In genomic region chr2:219207884-219208740, GRCh38 we compare ENCODE assay signal across 8 cellular contexts. TPM values are rescaled to one million over a fixed set of nuclear protein-coding genes. Genes with fewer than 3 reads are reported as not detected.
DNase-seq lines count a peak whose midpoint lies in the region; ATAC-seq and TF ChIP-seq lines count a peak whose summit lies in the region.

No MANE protein-coding gene starts in this region.

- no peak for DNase-seq in activated CD4-positive, alpha-beta T cell treated with anti-CD3 and anti-CD28 coated beads for 36 hours
- no peak for DNase-seq in activated CD4-positive, alpha-beta T cell treated with anti-CD3 and anti-CD28 coated beads for 1 hour
- DNase-seq in glomerular visceral epithelial cell (ENCODE audit: extremely low spot score) (peak; percentile 23), substantia nigra (lab: John Stamatoyannopoulos, UW) (peak in 1 of 49 donors; percentile 64), islet precursor cell (no peak), mucosa of descending colon (no peak)

- peaks cover 37% of the 10 kb centered on the region for H3K4me1 Mint-ChIP-seq in activated CD4-positive, alpha-beta T cell treated with anti-CD3 and anti-CD28 coated beads for 36 hours

- peak overlapping the region; percentile 75 for H3K27ac Mint-ChIP-seq in activated CD4-positive, alpha-beta T cell treated with anti-CD3 and anti-CD28 coated beads for 36 hours

- TF ChIP-seq CTCF in WI38 (IDR thresholded peaks at IDR 0.05; ENCODE audit: low read depth, low read length) (no peak), mucosa of descending colon (IDR thresholded peaks at IDR 0.05) (no peak)

- H3K36me3 ChIP-seq in mucosa of descending colon (ENCODE audit: low read depth), result no peaks in the 10 kb centered on the region

- CTCF ChIA-PET in activated CD4-positive, alpha-beta T cell treated with anti-CD3 and anti-CD28 coated beads for 36 hours (lab: Charles Lee), result interaction anchor here (0.6 to 1.3 kb wide), 8 partner anchors 14 to 477 kb away, joined by 3 to 5 read pairs (median 4); partner anchors contain the start of genes ANKZF1 and ATG9A

- H3K9me3 Mint-ChIP-seq in activated CD4-positive, alpha-beta T cell treated with anti-CD3 and anti-CD28 coated beads for 36 hours (ENCODE audit: low read depth), result peaks cover 3% of the 10 kb centered on the region

- peak overlapping the region; percentile 97 for H3K27ac ChIP-seq in substantia nigra (ENCODE audit: low read depth, low read length, poor library complexity, severe bottlenecking)

- H3K9me3 ChIP-seq in mucosa of descending colon, result no peaks in the 10 kb centered on the region

- peaks cover 14% of the 10 kb centered on the region for H3K4me1 ChIP-seq in mucosa of descending colon (ENCODE audit: low read depth)

- H3K4me3 ChIP-seq in WI38 (ENCODE audit: low read depth, low read length), result peak overlapping the region; percentile 73
- H3K4me3 ChIP-seq in mucosa of descending colon, result no peak overlapping the region

- H3K36me3 Mint-ChIP-seq in activated CD4-positive, alpha-beta T cell treated with anti-CD3 and anti-CD28 coated beads for 36 hours (ENCODE audit: low read depth), result peaks cover 30% of the 10 kb centered on the region

- H3K4me3 Mint-ChIP-seq in activated CD4-positive, alpha-beta T cell treated with anti-CD3 and anti-CD28 coated beads for 36 hours, result peak overlapping the region; percentile 86

- POLR2A ChIA-PET in activated CD4-positive, alpha-beta T cell treated with anti-CD3 and anti-CD28 coated beads for 36 hours (lab: Charles Lee), result no interaction called here

- intact Hi-C loops in activated CD4-positive, alpha-beta T cell treated with anti-CD3 and anti-CD28 coated beads for 36 hours (cut with DNase I, micrococcal nuclease), result loop anchor here (1.0 to 5.0 kb wide), 9 partner anchors 9 to 801 kb away; partner anchors contain the start of genes CHPF (in 1 of the 2), CNOT9 (in 1 of the 2), DNAJB2 (in 1 of the 2) and DNPEP (in 1 of the 2)
- intact Hi-C loops in mucosa of descending colon (cut with DNase I, micrococcal nuclease), result no loop called here

- ATAC-seq in activated CD4-positive, alpha-beta T cell treated with anti-CD3 and anti-CD28 coated beads for 36 hours, result no peak
- no peak for ATAC-seq in activated CD4-positive, CD25-positive, alpha-beta regulatory T cell treated with anti-CD3 and anti-CD28 coated beads, Interleukin-2, amount 50 U/mL, for 24 hours
- ATAC-seq in mucosa of descending colon, result no peak

- H3K27me3 Mint-ChIP-seq in activated CD4-positive, alpha-beta T cell treated with anti-CD3 and anti-CD28 coated beads for 36 hours, result no peaks in the 10 kb centered on the region

RNA-seq across cellular contexts. Expression of gene ZFAND2B, which starts 1.5 kb away (rescaled TPM):
- total RNA-seq in activated CD4-positive, alpha-beta T cell treated with anti-CD3 and anti-CD28 coated beads for 36 hours, result 10 to 100 TPM; 21.5 to 27.6 TPM
- total RNA-seq in mucosa of descending colon, result 10 to 100 TPM; 59.6 to 88.5 (median 66.0) TPM

RNA-seq across cellular contexts. Expression of gene ABCB6, which starts 10.6 kb away (rescaled TPM):
- 10 to 100 TPM; 18.2 to 21.9 TPM for total RNA-seq in activated CD4-positive, alpha-beta T cell treated with anti-CD3 and anti-CD28 coated beads for 36 hours
- 10 to 100 TPM in 2 of 3 donors, 1 to 10 TPM in 1; 6.7 to 21.3 (median 10.4) TPM for total RNA-seq in mucosa of descending colon

RNA-seq across cellular contexts. Expression of gene ATG9A, which starts 21.3 kb away (rescaled TPM):
- 10 to 100 TPM; 43.5 to 45.6 TPM for total RNA-seq in activated CD4-positive, alpha-beta T cell treated with anti-CD3 and anti-CD28 coated beads for 36 hours
- total RNA-seq in mucosa of descending colon, result 10 to 100 TPM; 51.9 to 74.3 (median 63.4) TPM

RNA-seq across cellular contexts. Expression of gene ANKZF1, which starts 21.5 kb away (rescaled TPM):
- 100 to 1,000 TPM; 140 to 166 TPM for total RNA-seq in activated CD4-positive, alpha-beta T cell treated with anti-CD3 and anti-CD28 coated beads for 36 hours
- 10 to 100 TPM; 38.6 to 65.2 (median 47.1) TPM for total RNA-seq in mucosa of descending colon

RNA-seq across cellular contexts. Expression of gene RETREG2, which starts 30.0 kb away (rescaled TPM):
- total RNA-seq in activated CD4-positive, alpha-beta T cell treated with anti-CD3 and anti-CD28 coated beads for 36 hours, result 10 to 100 TPM; 58.8 to 70.1 TPM
- 100 to 1,000 TPM; 110 to 159 (median 110) TPM for total RNA-seq in mucosa of descending colon

Comparison
In these comparisons a context has a peak if more than half of its experiments do, and no peak if none do; other contexts are left out.
1. intact Hi-C loops: an anchor here in activated CD4-positive, alpha-beta T cell treated with anti-CD3 and anti-CD28 coated beads for 36 hours (1.0 to 5.0 kb wide); none called in mucosa of descending colon.